Comparison of ENCODE assay signal across 15 cellular contexts in genomic region chr19:39133431-39134270, GRCh38. TPM values are rescaled to one million over a fixed set of nuclear protein-coding genes. Genes with fewer than 3 reads are reported as not detected.
A peak's percentile ranks its signal among the peaks of the same experiment; 100 is the strongest.
DNase-seq lines count a peak whose midpoint lies in the region; ATAC-seq and TF ChIP-seq lines count a peak whose summit lies in the region.
"Had no signal": no experiment of that assay in that cellular context is flagged by ENCODE, and none has a peak within 500 bp of the region (broad histone marks: within the 10 kb centered on the region; RNA-seq: fewer than 3 reads in every experiment).

No MANE protein-coding gene starts in this region.

- H3K4me3 Mint-ChIP-seq in WTC11, result peak overlapping the region; percentile 18; the same call in 1 of the 2 replicates
- H3K4me3 Mint-ChIP-seq: activated naive CD8-positive, alpha-beta T cell treated with anti-CD3 and anti-CD28 coated beads for 36 hours had no signal

- no peak for TF ChIP-seq EP300 in sigmoid colon (IDR thresholded peaks at IDR 0.05)

- CTCF ChIA-PET in HEK293 (lab: Yijun Ruan, JAX), result interaction anchor here (0.5 to 1.8 kb wide), 7 partner anchors 11 to 278 kb away, joined by 3 to 11 read pairs (median 5); no protein-coding TSS in a partner anchor
- CTCF ChIA-PET in WTC11 (lab: Charles Lee), result interaction anchor here (0.7 to 2.0 kb wide), 5 partner anchors 12 to 264 kb away, joined by 4 to 8 read pairs (median 4); partner anchors contain the start of genes MRPS12 and SARS2

- TF ChIP-seq CTCF in HEK293 (tag by site-specific recombination; IDR thresholded peaks at IDR 0.05), result no peak
- TF ChIP-seq CTCF in WTC11 (IDR thresholded peaks at IDR 0.05), result no peak
- TF ChIP-seq CTCF in sigmoid colon (IDR thresholded peaks at IDR 0.05), result no peak

- H3K27ac ChIP-seq in HEK293 (ENCODE audit: extremely low read depth, low read depth, low read length) (0 out of 2 replicates have a peak overlapping the region, but pooled peaks have one; percentile 4), sigmoid colon (peak overlapping the region; percentile 10 to 64 (median 42))

- 22 to 54% methylated on average over 23 of the region's 23 CpGs for WGBS in sigmoid colon, 2 donors

- intact Hi-C loops in left colon (cut with DNase I, micrococcal nuclease) (no loop called here), sigmoid colon (cut with DNase I) (no loop called here)

- peak overlapping the region; percentile 79 for H3K27ac Mint-ChIP-seq in WTC11
- H3K27ac Mint-ChIP-seq: activated naive CD8-positive, alpha-beta T cell treated with anti-CD3 and anti-CD28 coated beads for 36 hours had no signal

- H3K4me1 Mint-ChIP-seq in WTC11, result peaks cover 80% of the 10 kb centered on the region

- H3K27me3 ChIP-seq in sigmoid colon, result no peaks in the 10 kb centered on the region

- no peak for TF ChIP-seq POLR2A in sigmoid colon (IDR thresholded peaks at IDR 0.05)

- ATAC-seq in WTC11, result peak; percentile 24
- peak; percentile 66 for ATAC-seq in left colon
- no peak for ATAC-seq in GM19328 (IDR thresholded peaks at IDR 0.05; ENCODE audit: unreplicated experiment)
- ATAC-seq: HCT116 had no signal

- POLR2A ChIA-PET in HEK293 (lab: Yijun Ruan, JAX) (no interaction called here), WTC11 (lab: Charles Lee) (no interaction called here)

- DNase-seq in WTC11 (ENCODE audit: low spot score), result no peak
- DNase-seq in left colon, result peak; percentile 48 to 54
- no peak for DNase-seq in sigmoid colon
- DNase-seq in medulla oblongata (ENCODE audit: extremely low spot score), result no peak
- DNase-seq in inferior parietal cortex (ENCODE audit: extremely low spot score), result no peak
- no peak for DNase-seq in NCI-H345 treated with DMSO at 0.1 percent for 48 hours (lab: John Stamatoyannopoulos, UW; ENCODE audit: unreplicated experiment)
- DNase-seq: activated naive CD8-positive, alpha-beta T cell treated with anti-CD3 and anti-CD28 coated beads for 36 hours; KBM-7; NCI-H2029 had no signal

- H3K36me3 ChIP-seq in HEK293 (ENCODE audit: control insufficient read depth in 2 of 2, insufficient read depth in 1 of 2, low read length in 2 of 2) (peaks cover 0 to 4% of the 10 kb centered on the region in 2 experiments; a peak in 2 of 3 replicates), sigmoid colon (no peaks in the 10 kb centered on the region)

- H3K9me3 ChIP-seq in HEK293 (ENCODE audit: control insufficient read depth, insufficient read depth, low read depth, low read length) (no peaks in the 10 kb centered on the region), sigmoid colon (no peaks in the 10 kb centered on the region)

- H3K4me3 ChIP-seq in HEK293 (ENCODE audit: low read depth, low read length) (no peak overlapping the region), sigmoid colon (no peak overlapping the region)

- no peaks in the 10 kb centered on the region for H3K9me3 Mint-ChIP-seq in WTC11
- H3K9me3 Mint-ChIP-seq: activated naive CD8-positive, alpha-beta T cell treated with anti-CD3 and anti-CD28 coated beads for 36 hours had no signal

- H3K4me1 ChIP-seq in HEK293 (ENCODE audit: control insufficient read depth, insufficient read depth, low read length) (peaks cover 40% of the 10 kb centered on the region), sigmoid colon (peaks cover 0 to 66% (median 54%) of the 10 kb centered on the region in 4 donors)

- H3K27me3 Mint-ChIP-seq in WTC11 (ENCODE audit: low read depth), result no peaks in the 10 kb centered on the region
- H3K27me3 Mint-ChIP-seq: activated naive CD8-positive, alpha-beta T cell treated with anti-CD3 and anti-CD28 coated beads for 36 hours had no signal

- H3K36me3 Mint-ChIP-seq in WTC11, result no peaks in the 10 kb centered on the region
- H3K36me3 Mint-ChIP-seq: activated naive CD8-positive, alpha-beta T cell treated with anti-CD3 and anti-CD28 coated beads for 36 hours had no signal

TF ChIP-seq in HEK293, 187 proteins besides CTCF, POLR2A, EP300 and RAD21 (continues in another document):
- no peak for TF ChIP-seq ZNF837 (tag by site-specific recombination; IDR thresholded peaks at IDR 0.05)
- no peak for TF ChIP-seq ZNF211 (tag by site-specific recombination; IDR thresholded peaks at IDR 0.05; ENCODE audit: low read depth)
- TF ChIP-seq, protein P1, sequence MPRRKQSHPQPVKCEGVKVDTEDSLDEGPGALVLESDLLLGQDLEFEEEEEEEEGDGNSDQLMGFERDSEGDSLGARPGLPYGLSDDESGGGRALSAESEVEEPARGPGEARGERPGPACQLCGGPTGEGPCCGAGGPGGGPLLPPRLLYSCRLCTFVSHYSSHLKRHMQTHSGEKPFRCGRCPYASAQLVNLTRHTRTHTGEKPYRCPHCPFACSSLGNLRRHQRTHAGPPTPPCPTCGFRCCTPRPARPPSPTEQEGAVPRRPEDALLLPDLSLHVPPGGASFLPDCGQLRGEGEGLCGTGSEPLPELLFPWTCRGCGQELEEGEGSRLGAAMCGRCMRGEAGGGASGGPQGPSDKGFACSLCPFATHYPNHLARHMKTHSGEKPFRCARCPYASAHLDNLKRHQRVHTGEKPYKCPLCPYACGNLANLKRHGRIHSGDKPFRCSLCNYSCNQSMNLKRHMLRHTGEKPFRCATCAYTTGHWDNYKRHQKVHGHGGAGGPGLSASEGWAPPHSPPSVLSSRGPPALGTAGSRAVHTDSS (tag by site-specific recombination; IDR thresholded peaks at IDR 0.05), result no peak
- TF ChIP-seq MEIS1 (CRISPR knock-in tag; IDR thresholded peaks at IDR 0.05; ENCODE audit: borderline replicate concordance), result no peak
- TF ChIP-seq ZNF473 (tag by site-specific recombination; IDR thresholded peaks at IDR 0.05), result no peak
- TF ChIP-seq ZFP41 (tag by site-specific recombination; IDR thresholded peaks at IDR 0.05; ENCODE audit: borderline replicate concordance), result no peak
- no peak for TF ChIP-seq ZNF629 (tag by site-specific recombination; IDR thresholded peaks at IDR 0.05)
- no peak for TF ChIP-seq SETDB1 (IDR thresholded peaks at IDR 0.05; ENCODE audit: insufficient read length, low read length)
- peak; percentile 97 for TF ChIP-seq EGR2 (tag by site-specific recombination; IDR thresholded peaks at IDR 0.05; ENCODE audit: low read depth)
- TF ChIP-seq ZNF48 (tag by site-specific recombination; IDR thresholded peaks at IDR 0.05), result no peak
- TF ChIP-seq ZNF580 (tag by site-specific recombination; IDR thresholded peaks at IDR 0.05), result no peak
- no peak for TF ChIP-seq ZNF623 (tag by site-specific recombination; IDR thresholded peaks at IDR 0.05)

TF ChIP-seq in WTC11, 78 proteins besides CTCF, POLR2A, EP300 and RAD21 (continues in another document):
- TF ChIP-seq TCF7 (CRISPR knock-in tag; IDR thresholded peaks at IDR 0.05; ENCODE audit: low read depth) (no peak), MXD4 (CRISPR knock-in tag; IDR thresholded peaks at IDR 0.05; ENCODE audit: borderline replicate concordance) (no peak), ZNF281 (CRISPR knock-in tag; IDR thresholded peaks at IDR 0.05) (no peak), E2F5 (CRISPR knock-in tag; IDR thresholded peaks at IDR 0.05) (no peak), MYBL2 (CRISPR knock-in tag; IDR thresholded peaks at IDR 0.05) (no peak), EMX1 (CRISPR knock-in tag; IDR thresholded peaks at IDR 0.05) (no peak), SP1 (CRISPR knock-in tag; conservative IDR thresholded peaks at IDR 0.05) (no peak), ELF4 (CRISPR knock-in tag; IDR thresholded peaks at IDR 0.05; ENCODE audit: low read depth) (no peak)
- TF ChIP-seq, protein P2, sequence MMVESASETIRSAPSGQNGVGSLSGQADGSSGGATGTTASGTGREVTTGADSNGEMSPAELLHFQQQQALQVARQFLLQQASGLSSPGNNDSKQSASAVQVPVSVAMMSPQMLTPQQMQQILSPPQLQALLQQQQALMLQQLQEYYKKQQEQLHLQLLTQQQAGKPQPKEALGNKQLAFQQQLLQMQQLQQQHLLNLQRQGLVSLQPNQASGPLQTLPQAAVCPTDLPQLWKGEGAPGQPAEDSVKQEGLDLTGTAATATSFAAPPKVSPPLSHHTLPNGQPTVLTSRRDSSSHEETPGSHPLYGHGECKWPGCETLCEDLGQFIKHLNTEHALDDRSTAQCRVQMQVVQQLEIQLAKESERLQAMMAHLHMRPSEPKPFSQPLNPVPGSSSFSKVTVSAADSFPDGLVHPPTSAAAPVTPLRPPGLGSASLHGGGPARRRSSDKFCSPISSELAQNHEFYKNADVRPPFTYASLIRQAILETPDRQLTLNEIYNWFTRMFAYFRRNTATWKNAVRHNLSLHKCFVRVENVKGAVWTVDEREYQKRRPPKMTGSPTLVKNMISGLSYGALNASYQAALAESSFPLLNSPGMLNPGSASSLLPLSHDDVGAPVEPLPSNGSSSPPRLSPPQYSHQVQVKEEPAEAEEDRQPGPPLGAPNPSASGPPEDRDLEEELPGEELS (CRISPR knock-in tag; IDR thresholded peaks at IDR 0.05), result no peak

RNA-seq across cellular contexts. Expression of gene PAK4, which starts 8.1 kb away (rescaled TPM):
- total RNA-seq in WTC11 (2021) (69.8 to 77.7 TPM (median 73.9 TPM) in 3 replicates), left colon (10 to 100 TPM; 85.0 to 96.9 TPM), sigmoid colon (10 to 100 TPM in 2 of 4 donors, 1 to 10 TPM in 2; 6.2 to 27.1 (median 9.3) TPM)
- polyA plus RNA-seq in sigmoid colon, result 10 to 100 TPM; 42.1 to 62.0 (median 45.0) TPM

RNA-seq across cellular contexts. Expression of gene ACP7, which starts 49.5 kb away (rescaled TPM):
- 0.09 to 0.11 TPM (median 0.11 TPM) in 3 replicates for total RNA-seq in WTC11 (2021)
- not detected for total RNA-seq in left colon
- total RNA-seq in sigmoid colon, result not detected
- polyA plus RNA-seq in sigmoid colon, result not detected
- total RNA-seq: activated naive CD8-positive, alpha-beta T cell treated with anti-CD3 and anti-CD28 coated beads for 36 hours; mononuclear cell; OCI-LY7; T-helper 2 cell treated with Interferon-gamma antibody and Interleukin-4, amounts not matched to agents 100 ng/mL and 5 ng/mL, for 36 hours had no signal

Comparison
In these comparisons a context has a peak if more than half of its experiments do, and no peak if none do; other contexts are left out.
1. DNase-seq: peak in left colon (2 of 2); none in WTC11 (single experiment), sigmoid colon (single experiment), medulla oblongata (single experiment), inferior parietal cortex (single experiment) and NCI-H345 treated with DMSO at 0.1 percent for 48 hours (single experiment).